8 cellular contexts compared by ENCODE assay signal in genomic region chr1:201649776-201650607, GRCh38.
DNase-seq lines count a peak whose midpoint lies in the region; ATAC-seq and TF ChIP-seq lines count a peak whose summit lies in the region.

No MANE protein-coding gene starts in this region.

- no peak overlapping the region for H3K27ac ChIP-seq in HUES64 (ENCODE audit: low read depth, low read length)

- H3K9me3 Mint-ChIP-seq in neural crest cell = no peaks in the 10 kb centered on the region

- H3K4me3 ChIP-seq in AG04449 (ENCODE audit: low read depth, low read length) (peak overlapping the region; percentile 79), HUES64 (ENCODE audit: low read length) (peak overlapping the region; percentile 61), foreskin fibroblast (ENCODE audit: low read depth in 1 of 2, low read length in 2 of 2) (peak overlapping the region; percentile 73 to 86)

- H3K4me3 Mint-ChIP-seq in neural crest cell = peak overlapping the region; percentile 94

- WGBS in HUES64 = under 1% methylated on average over 61 of the region's 61 CpGs

- peaks cover 51% of the 10 kb centered on the region for H3K4me1 Mint-ChIP-seq in neural crest cell

- CTCF ChIA-PET in AG04449 (lab: Yijun Ruan, JAX) = interaction anchor here (0.6 to 9.1 kb wide), 12 partner anchors 11 to 143 kb away, joined by 3 to 105 read pairs (median 4); no protein-coding TSS in a partner anchor
- CTCF ChIA-PET in GM10248 (lab: Yijun Ruan, JAX) = interaction anchor here (1.5 kb wide), 1 partner anchor 53 kb away, joined by 4 read pairs; no protein-coding TSS in a partner anchor

- DNase-seq in AG04449 (ENCODE audit: low read depth, low spot score) (no peak), foreskin fibroblast (peak; percentile 78 to 93), neural crest cell (ENCODE audit: low read depth, low spot score) (peak; percentile 63), GM10248 (ENCODE audit: extremely low spot score) (no peak), T-helper 2 cell (no peak)

- H3K36me3 ChIP-seq in HUES64 (ENCODE audit: insufficient read depth, low read length) = no peaks in the 10 kb centered on the region

- no peak for TF ChIP-seq CTCF in AG04449 (IDR thresholded peaks at IDR 0.05; ENCODE audit: insufficient read depth, low read length, missing control alignments)
- no peak for TF ChIP-seq CTCF in foreskin fibroblast (IDR thresholded peaks at IDR 0.05; ENCODE audit: low read depth, low read length)
- TF ChIP-seq CTCF in neural crest cell (conservative IDR thresholded peaks at IDR 0.05) = peak; percentile 11
- TF ChIP-seq CTCF in GM10248 (IDR thresholded peaks at IDR 0.05; ENCODE audit: control extremely low read depth, extremely low read depth, low read depth, missing control alignments) = no peak

- ATAC-seq in SK-N-SH treated with all-trans-retinoic acid at 6 μM for 48 hours (peak; percentile 11), HG03378 (IDR thresholded peaks at IDR 0.05; ENCODE audit: unreplicated experiment) (no peak)

- peak overlapping the region; percentile 93 for H3K27ac Mint-ChIP-seq in neural crest cell (ENCODE audit: unreplicated experiment)

- no peaks in the 10 kb centered on the region for H3K36me3 Mint-ChIP-seq in neural crest cell (ENCODE audit: low read depth)

- peaks cover 55% of the 10 kb centered on the region for H3K27me3 Mint-ChIP-seq in neural crest cell (ENCODE audit: low read depth)

- POLR2A ChIA-PET in AG04449 (lab: Yijun Ruan, JAX) = interaction anchor here (0.6 to 2.1 kb wide), 15 partner anchors 13 to 118 kb away, joined by 3 to 11 read pairs (median 4); partner anchors contain the start of gene NAV1
- POLR2A ChIA-PET in GM10248 (lab: Yijun Ruan, JAX) = no interaction called here

- H3K4me1 ChIP-seq in HUES64 (ENCODE audit: insufficient read depth, low read length) = peaks cover 29% of the 10 kb centered on the region

- no peaks in the 10 kb centered on the region for H3K9me3 ChIP-seq in HUES64 (ENCODE audit: insufficient read depth, low read depth, low read length)

- H3K27me3 ChIP-seq in HUES64 (ENCODE audit: insufficient read depth, low read length) = peaks cover 36% of the 10 kb centered on the region

- peak overlapping the region; percentile 64 for H3K9ac ChIP-seq in HUES64 (ENCODE audit: low read depth, low read length)

TF ChIP-seq in SK-N-SH treated with all-trans-retinoic acid at 6 μM for 48 hours, 23 proteins besides CTCF, POLR2A, EP300 and RAD21:
- TF ChIP-seq TOX (CRISPR knock-in tag; IDR thresholded peaks at IDR 0.05; ENCODE audit: borderline replicate concordance) (no peak), PATZ1 (CRISPR knock-in tag; IDR thresholded peaks at IDR 0.05; ENCODE audit: borderline replicate concordance) (no peak), ZNF8 (CRISPR knock-in tag; IDR thresholded peaks at IDR 0.05) (no peak), ISL1 (CRISPR knock-in tag; IDR thresholded peaks at IDR 0.05) (no peak), OSR1 (CRISPR knock-in tag; IDR thresholded peaks at IDR 0.05) (no peak), ZFP3 (CRISPR knock-in tag; IDR thresholded peaks at IDR 0.05) (no peak), ESRRG (CRISPR knock-in tag; IDR thresholded peaks at IDR 0.05) (no peak), ZC3H10 (CRISPR knock-in tag; IDR thresholded peaks at IDR 0.05) (no peak), SNAI2 (CRISPR knock-in tag; IDR thresholded peaks at IDR 0.05) (no peak), CSDC2 (CRISPR knock-in tag; IDR thresholded peaks at IDR 0.05) (no peak), ZNF565 (CRISPR knock-in tag; conservative IDR thresholded peaks at IDR 0.05; ENCODE audit: low read depth) (no peak), GLIS3 (CRISPR knock-in tag; IDR thresholded peaks at IDR 0.05) (no peak)
- TF ChIP-seq, protein P1, sequence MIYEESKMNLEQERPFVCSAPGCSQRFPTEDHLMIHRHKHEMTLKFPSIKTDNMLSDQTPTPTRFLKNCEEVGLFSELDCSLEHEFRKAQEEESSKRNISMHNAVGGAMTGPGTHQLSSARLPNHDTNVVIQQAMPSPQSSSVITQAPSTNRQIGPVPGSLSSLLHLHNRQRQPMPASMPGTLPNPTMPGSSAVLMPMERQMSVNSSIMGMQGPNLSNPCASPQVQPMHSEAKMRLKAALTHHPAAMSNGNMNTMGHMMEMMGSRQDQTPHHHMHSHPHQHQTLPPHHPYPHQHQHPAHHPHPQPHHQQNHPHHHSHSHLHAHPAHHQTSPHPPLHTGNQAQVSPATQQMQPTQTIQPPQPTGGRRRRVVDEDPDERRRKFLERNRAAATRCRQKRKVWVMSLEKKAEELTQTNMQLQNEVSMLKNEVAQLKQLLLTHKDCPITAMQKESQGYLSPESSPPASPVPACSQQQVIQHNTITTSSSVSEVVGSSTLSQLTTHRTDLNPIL (CRISPR knock-in tag; IDR thresholded peaks at IDR 0.05; ENCODE audit: low read depth) = no peak
- TF ChIP-seq, protein P2, sequence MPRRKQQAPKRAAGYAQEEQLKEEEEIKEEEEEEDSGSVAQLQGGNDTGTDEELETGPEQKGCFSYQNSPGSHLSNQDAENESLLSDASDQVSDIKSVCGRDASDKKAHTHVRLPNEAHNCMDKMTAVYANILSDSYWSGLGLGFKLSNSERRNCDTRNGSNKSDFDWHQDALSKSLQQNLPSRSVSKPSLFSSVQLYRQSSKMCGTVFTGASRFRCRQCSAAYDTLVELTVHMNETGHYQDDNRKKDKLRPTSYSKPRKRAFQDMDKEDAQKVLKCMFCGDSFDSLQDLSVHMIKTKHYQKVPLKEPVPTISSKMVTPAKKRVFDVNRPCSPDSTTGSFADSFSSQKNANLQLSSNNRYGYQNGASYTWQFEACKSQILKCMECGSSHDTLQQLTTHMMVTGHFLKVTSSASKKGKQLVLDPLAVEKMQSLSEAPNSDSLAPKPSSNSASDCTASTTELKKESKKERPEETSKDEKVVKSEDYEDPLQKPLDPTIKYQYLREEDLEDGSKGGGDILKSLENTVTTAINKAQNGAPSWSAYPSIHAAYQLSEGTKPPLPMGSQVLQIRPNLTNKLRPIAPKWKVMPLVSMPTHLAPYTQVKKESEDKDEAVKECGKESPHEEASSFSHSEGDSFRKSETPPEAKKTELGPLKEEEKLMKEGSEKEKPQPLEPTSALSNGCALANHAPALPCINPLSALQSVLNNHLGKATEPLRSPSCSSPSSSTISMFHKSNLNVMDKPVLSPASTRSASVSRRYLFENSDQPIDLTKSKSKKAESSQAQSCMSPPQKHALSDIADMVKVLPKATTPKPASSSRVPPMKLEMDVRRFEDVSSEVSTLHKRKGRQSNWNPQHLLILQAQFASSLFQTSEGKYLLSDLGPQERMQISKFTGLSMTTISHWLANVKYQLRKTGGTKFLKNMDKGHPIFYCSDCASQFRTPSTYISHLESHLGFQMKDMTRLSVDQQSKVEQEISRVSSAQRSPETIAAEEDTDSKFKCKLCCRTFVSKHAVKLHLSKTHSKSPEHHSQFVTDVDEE (CRISPR knock-in tag; IDR thresholded peaks at IDR 0.05) = no peak
- TF ChIP-seq, protein P3, sequence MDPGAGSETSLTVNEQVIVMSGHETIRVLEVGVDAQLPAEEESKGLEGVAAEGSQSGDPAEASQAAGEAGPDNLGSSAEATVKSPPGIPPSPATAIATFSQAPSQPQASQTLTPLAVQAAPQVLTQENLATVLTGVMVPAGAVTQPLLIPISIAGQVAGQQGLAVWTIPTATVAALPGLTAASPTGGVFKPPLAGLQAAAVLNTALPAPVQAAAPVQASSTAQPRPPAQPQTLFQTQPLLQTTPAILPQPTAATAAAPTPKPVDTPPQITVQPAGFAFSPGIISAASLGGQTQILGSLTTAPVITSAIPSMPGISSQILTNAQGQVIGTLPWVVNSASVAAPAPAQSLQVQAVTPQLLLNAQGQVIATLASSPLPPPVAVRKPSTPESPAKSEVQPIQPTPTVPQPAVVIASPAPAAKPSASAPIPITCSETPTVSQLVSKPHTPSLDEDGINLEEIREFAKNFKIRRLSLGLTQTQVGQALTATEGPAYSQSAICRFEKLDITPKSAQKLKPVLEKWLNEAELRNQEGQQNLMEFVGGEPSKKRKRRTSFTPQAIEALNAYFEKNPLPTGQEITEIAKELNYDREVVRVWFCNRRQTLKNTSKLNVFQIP (CRISPR knock-in tag; IDR thresholded peaks at IDR 0.05; ENCODE audit: borderline replicate concordance, low read depth) = no peak

Comparison
In these comparisons a context has a peak if more than half of its experiments do, and no peak if none do; other contexts are left out.
1. DNase-seq: peak in foreskin fibroblast (2 of 2) and neural crest cell (single experiment); none in AG04449 (single experiment), GM10248 (single experiment) and T-helper 2 cell (0 of 5).
2. Peak in every context shown above with its lines, with median percentiles within 50 percentile points of each other: H3K4me3 ChIP-seq.